In genomic region chr19:13055213-13056051, GRCh38 we compare ENCODE assay signal across 9 cellular contexts. TPM values are rescaled to one million over a fixed set of nuclear protein-coding genes. Genes with fewer than 3 reads are reported as not detected.
A peak's percentile ranks its signal among the peaks of the same experiment; 100 is the strongest.
DNase-seq lines count a peak whose midpoint lies in the region; ATAC-seq and TF ChIP-seq lines count a peak whose summit lies in the region.
"Had no signal": no experiment of that assay in that cellular context is flagged by ENCODE, and none has a peak within 500 bp of the region (broad histone marks: within the 10 kb centered on the region; RNA-seq: fewer than 3 reads in every experiment).

No MANE protein-coding gene starts in this region.

- POLR2A ChIA-PET in naive thymus-derived CD4-positive, alpha-beta T cell (lab: Charles Lee): no interaction called here

- peaks cover 100% of the 10 kb centered on the region for H3K27me3 Mint-ChIP-seq in nephron progenitor cell (ENCODE audit: low read depth, poor library complexity)
- peaks cover 0 to 24% (median under 1%) of the 10 kb centered on the region in 5 donors for H3K27me3 Mint-ChIP-seq in naive thymus-derived CD4-positive, alpha-beta T cell

- H3K36me3 ChIP-seq in RWPE2 (ENCODE audit: low read depth): no peaks in the 10 kb centered on the region
- no peaks in the 10 kb centered on the region for H3K36me3 ChIP-seq in naive thymus-derived CD4-positive, alpha-beta T cell (ENCODE audit: control insufficient read depth in 2 of 3, insufficient read depth in 3 of 3, low read length in 3 of 3)

- no peaks in the 10 kb centered on the region for H3K27me3 ChIP-seq in RWPE2 (ENCODE audit: insufficient read depth, poor library complexity, severe bottlenecking)
- peaks cover 0 to 3% of the 10 kb centered on the region in 2 donors for H3K27me3 ChIP-seq in naive thymus-derived CD4-positive, alpha-beta T cell (ENCODE audit: control insufficient read depth in 2 of 2, insufficient read depth in 2 of 2, low read length in 2 of 2)

- peak overlapping the region; percentile 98 for H3K27ac ChIP-seq in RWPE2 (ENCODE audit: poor library complexity, severe bottlenecking)
- H3K27ac ChIP-seq in naive thymus-derived CD4-positive, alpha-beta T cell (ENCODE audit: low read depth, low read length): no peak overlapping the region

- intact Hi-C loops in naive thymus-derived CD4-positive, alpha-beta T cell (cut with micrococcal nuclease): no loop called here

- H3K4me1 Mint-ChIP-seq in nephron progenitor cell: peaks cover 62% of the 10 kb centered on the region
- H3K4me1 Mint-ChIP-seq in naive thymus-derived CD4-positive, alpha-beta T cell: peaks cover 1 to 13% (median 10%) of the 10 kb centered on the region in 7 donors

- CTCF ChIA-PET in naive thymus-derived CD4-positive, alpha-beta T cell (lab: Charles Lee): no interaction called here

- no peak overlapping the region for H3K27ac Mint-ChIP-seq in nephron progenitor cell
- no peak overlapping the region for H3K27ac Mint-ChIP-seq in naive thymus-derived CD4-positive, alpha-beta T cell
- H3K27ac Mint-ChIP-seq: dendritic cell treated with granulocyte-macrophage colony-stimulating factor and Interleukin-4, amounts not matched to agents 40 ng/mL and 50 ng/mL, for 4 days had no signal

- DNase-seq in AG08396 (ENCODE audit: low spot score) (peak; percentile 83), RWPE2 (ENCODE audit: low spot score) (no peak), fibroblast of peridontal ligament (ENCODE audit: extremely low read depth) (peak; percentile 94), nephron progenitor cell (peak; percentile 53), DMS53 treated with DMSO at 0.1 percent for 48 hours (lab: John Stamatoyannopoulos, UW; ENCODE audit: unreplicated experiment) (no peak), NCI-H748 (lab: John Stamatoyannopoulos, UW; ENCODE audit: unreplicated experiment) (no peak)
- no peak for DNase-seq in naive thymus-derived CD4-positive, alpha-beta T cell
- no peak for DNase-seq in stimulated activated naive CD4-positive, alpha-beta T cell (lab: John Stamatoyannopoulos, UW)

- H3K9me3 ChIP-seq in RWPE2 (ENCODE audit: severe bottlenecking): no peaks in the 10 kb centered on the region
- H3K9me3 ChIP-seq in naive thymus-derived CD4-positive, alpha-beta T cell (ENCODE audit: control insufficient read depth in 2 of 3, low read length in 3 of 3): no peaks in the 10 kb centered on the region

- no peaks in the 10 kb centered on the region for H3K36me3 Mint-ChIP-seq in nephron progenitor cell (ENCODE audit: low read depth)
- H3K36me3 Mint-ChIP-seq in naive thymus-derived CD4-positive, alpha-beta T cell: no peaks in the 10 kb centered on the region

- peak; percentile 7 for TF ChIP-seq CTCF in RWPE2 (IDR thresholded peaks at IDR 0.05; ENCODE audit: poor library complexity, severe bottlenecking)
- no peak for TF ChIP-seq CTCF in nephron progenitor cell (IDR thresholded peaks at IDR 0.05)

- ATAC-seq in RWPE2 (ENCODE audit: low read depth): peak; percentile 37
- no peak for ATAC-seq in naive thymus-derived CD4-positive, alpha-beta T cell

- no peaks in the 10 kb centered on the region for H3K9me3 Mint-ChIP-seq in nephron progenitor cell
- no peaks in the 10 kb centered on the region for H3K9me3 Mint-ChIP-seq in naive thymus-derived CD4-positive, alpha-beta T cell
- H3K9me3 Mint-ChIP-seq: dendritic cell treated with granulocyte-macrophage colony-stimulating factor and Interleukin-4, amounts not matched to agents 40 ng/mL and 50 ng/mL, for 4 days had no signal

- H3K4me3 ChIP-seq in RWPE2 (ENCODE audit: severe bottlenecking): no peak overlapping the region
- H3K4me3 ChIP-seq in naive thymus-derived CD4-positive, alpha-beta T cell (ENCODE audit: low read length): no peak overlapping the region

- H3K4me1 ChIP-seq in RWPE2 (ENCODE audit: insufficient read depth, poor library complexity, severe bottlenecking): peaks cover 62% of the 10 kb centered on the region
- peaks cover 0 to 9% of the 10 kb centered on the region in 2 donors for H3K4me1 ChIP-seq in naive thymus-derived CD4-positive, alpha-beta T cell (ENCODE audit: control insufficient read depth in 2 of 2, insufficient read depth in 2 of 2, low read length in 2 of 2)

- H3K4me3 Mint-ChIP-seq in nephron progenitor cell: peak overlapping the region; percentile 15
- no peak overlapping the region for H3K4me3 Mint-ChIP-seq in naive thymus-derived CD4-positive, alpha-beta T cell
- H3K4me3 Mint-ChIP-seq: dendritic cell treated with granulocyte-macrophage colony-stimulating factor and Interleukin-4, amounts not matched to agents 40 ng/mL and 50 ng/mL, for 4 days had no signal

RNA-seq across cellular contexts. Expression of gene LYL1, which starts 47.2 kb away (rescaled TPM):
- total RNA-seq in naive thymus-derived CD4-positive, alpha-beta T cell: 10 to 100 TPM in 1 of 5 experiments, 1 to 10 TPM in 4; 4.6 to 22.6 (median 7.8) TPM
- 1 to 10 TPM; 2.4 to 2.9 TPM for polyA plus RNA-seq in naive thymus-derived CD4-positive, alpha-beta T cell

Comparison
In these comparisons a context has a peak if more than half of its experiments do, and no peak if none do; other contexts are left out.
1. DNase-seq: peak in AG08396 (single experiment), fibroblast of peridontal ligament (single experiment) and nephron progenitor cell (single experiment); none in RWPE2 (single experiment), naive thymus-derived CD4-positive, alpha-beta T cell (0 of 9), DMS53 treated with DMSO at 0.1 percent for 48 hours (single experiment), stimulated activated naive CD4-positive, alpha-beta T cell (0 of 6) and NCI-H748 (single experiment).